ENCODE assay signal across 14 cellular contexts in the genomic region with DNA sequence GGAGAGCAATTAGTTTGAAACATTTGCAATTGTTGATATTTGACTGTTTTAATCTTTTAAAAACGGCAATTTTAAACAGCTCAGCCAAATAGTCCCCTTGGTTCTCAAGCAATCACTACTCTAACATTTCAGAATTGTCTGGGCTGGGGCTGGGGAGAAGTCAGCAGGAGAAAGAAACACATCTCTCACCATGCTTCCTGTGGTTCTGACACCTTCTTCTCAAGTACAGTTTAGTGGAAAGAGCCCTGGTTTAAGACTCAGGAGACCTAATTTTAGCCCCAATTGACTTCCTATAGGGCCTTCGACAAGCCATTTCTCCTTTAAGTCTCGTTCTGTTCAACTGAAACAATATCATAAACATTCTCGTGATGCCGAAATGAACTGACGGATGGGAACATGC.
DNase-seq lines count a peak whose midpoint lies in the region; ATAC-seq and TF ChIP-seq lines count a peak whose summit lies in the region.
"Had no signal": no experiment of that assay in that cellular context is flagged by ENCODE, and none has a peak within 500 bp of the region (broad histone marks: within the 10 kb centered on the region; RNA-seq: fewer than 3 reads in every experiment).

No MANE protein-coding gene starts in this region.

- peaks cover 81 to 88% of the 10 kb centered on the region in 2 donors for H3K4me1 Mint-ChIP-seq in immature natural killer cell
- peaks cover 52% of the 10 kb centered on the region for H3K4me1 Mint-ChIP-seq in stimulated activated effector memory CD8-positive, alpha-beta T cell treated with anti-CD3 and anti-CD28 coated beads, Interleukin-12 subunit alpha, Interleukin-12 subunit beta, amount 100 ng/mL, for 72 hours

- TF ChIP-seq CTCF in GM12865 (IDR thresholded peaks at IDR 0.05; ENCODE audit: insufficient read depth, low read depth, low read length, missing control alignments) = no peak
- no peak for TF ChIP-seq CTCF in prostate gland (IDR thresholded peaks at IDR 0.05)

- peaks cover 68% of the 10 kb centered on the region for H3K4me1 ChIP-seq in SJSA1 (replicated peaks)
- H3K4me1 ChIP-seq in prostate gland (replicated peaks) = no peaks in the 10 kb centered on the region

- H3K36me3 ChIP-seq in SJSA1 (no peaks in the 10 kb centered on the region), prostate gland (no peaks in the 10 kb centered on the region)
- H3K36me3 ChIP-seq: BLaER1 treated with 17β-estradiol and CSF1 and Interleukin-3, amounts not matched to agents 10 nM and 100 nM; esophagus muscularis mucosa; lower lobe of right lung had no signal

- H3K27me3 ChIP-seq in SJSA1 (replicated peaks) (no peaks in the 10 kb centered on the region), prostate gland (replicated peaks; ENCODE audit: insufficient read depth) (no peaks in the 10 kb centered on the region)
- H3K27me3 ChIP-seq: esophagus muscularis mucosa had no signal

- intact Hi-C loops in prostate gland (cut with DNase I) = no loop called here

- H3K27me3 Mint-ChIP-seq in immature natural killer cell (ENCODE audit: low read depth in 3 of 3) = peaks cover 0 to 3% (median 2%) of the 10 kb centered on the region in 3 donors

- TF ChIP-seq POLR2A in prostate gland (IDR thresholded peaks at IDR 0.05) = no peak

- H3K27ac ChIP-seq in SJSA1 = peak overlapping the region; percentile 36
- H3K27ac ChIP-seq in prostate gland = no peak overlapping the region
- H3K27ac ChIP-seq: BLaER1 treated with 17β-estradiol and CSF1 and Interleukin-3, amounts not matched to agents 10 nM and 100 nM; lower lobe of right lung had no signal

- peak overlapping the region; percentile 38 to 93 (median 80) for H3K27ac Mint-ChIP-seq in immature natural killer cell
- H3K27ac Mint-ChIP-seq in stimulated activated effector memory CD8-positive, alpha-beta T cell treated with anti-CD3 and anti-CD28 coated beads, Interleukin-12 subunit alpha, Interleukin-12 subunit beta, amount 100 ng/mL, for 72 hours = peak overlapping the region; percentile 3
- H3K27ac Mint-ChIP-seq: activated CD4-positive, alpha-beta memory T cell treated with anti-CD3 and anti-CD28 coated beads for 36 hours had no signal

- no peaks in the 10 kb centered on the region for H3K36me3 Mint-ChIP-seq in immature natural killer cell
- no peaks in the 10 kb centered on the region for H3K36me3 Mint-ChIP-seq in stimulated activated effector memory CD8-positive, alpha-beta T cell treated with anti-CD3 and anti-CD28 coated beads, Interleukin-12 subunit alpha, Interleukin-12 subunit beta, amount 100 ng/mL, for 72 hours
- H3K36me3 Mint-ChIP-seq: activated CD4-positive, alpha-beta memory T cell treated with anti-CD3 and anti-CD28 coated beads for 36 hours had no signal

- DNase-seq in GM12865 (ENCODE audit: low read depth) (peak; percentile 18), SJSA1 (ENCODE audit: low read depth in 1 of 2, low spot score in 2 of 2) (no peak), immature natural killer cell (peak; percentile 60 to 76 (median 71)), kidney tubule cell (ENCODE audit: low spot score) (no peak), CD1c-positive myeloid dendritic cell (ENCODE audit: extremely low spot score) (no peak), prostate gland (ENCODE audit: low spot score) (no peak)
- no peak for DNase-seq in stimulated activated effector memory CD8-positive, alpha-beta T cell treated with anti-CD3 and anti-CD28 coated beads, Interleukin-12 subunit alpha, Interleukin-12 subunit beta, amount 100 ng/mL, for 72 hours (ENCODE audit: low spot score in 2 of 2)
- DNase-seq: activated CD4-positive, alpha-beta memory T cell treated with anti-CD3 and anti-CD28 coated beads for 36 hours; activated gamma-delta T cell; lower lobe of right lung; NCI-H1105 had no signal

- H3K9me3 ChIP-seq in SJSA1 (replicated peaks) (no peaks in the 10 kb centered on the region), prostate gland (no peaks in the 10 kb centered on the region)
- H3K9me3 ChIP-seq: BLaER1 treated with 17β-estradiol and CSF1 and Interleukin-3, amounts not matched to agents 10 nM and 100 nM; esophagus muscularis mucosa; lower lobe of right lung had no signal

- H3K4me3 ChIP-seq in GM12865 (ENCODE audit: low read depth, low read length) = no peak overlapping the region
- H3K4me3 ChIP-seq in SJSA1 = no peak overlapping the region
- no peak overlapping the region for H3K4me3 ChIP-seq in prostate gland
- H3K4me3 ChIP-seq: BLaER1 treated with 17β-estradiol and CSF1 and Interleukin-3, amounts not matched to agents 10 nM and 100 nM; esophagus muscularis mucosa; lower lobe of right lung had no signal

- peak overlapping the region; percentile 74 to 92 (median 83) for H3K4me3 Mint-ChIP-seq in immature natural killer cell
- H3K4me3 Mint-ChIP-seq in stimulated activated effector memory CD8-positive, alpha-beta T cell treated with anti-CD3 and anti-CD28 coated beads, Interleukin-12 subunit alpha, Interleukin-12 subunit beta, amount 100 ng/mL, for 72 hours = peak overlapping the region; percentile 31
- H3K4me3 Mint-ChIP-seq: activated CD4-positive, alpha-beta memory T cell treated with anti-CD3 and anti-CD28 coated beads for 36 hours had no signal

- no peaks in the 10 kb centered on the region for H3K9me3 Mint-ChIP-seq in immature natural killer cell
- no peaks in the 10 kb centered on the region for H3K9me3 Mint-ChIP-seq in stimulated activated effector memory CD8-positive, alpha-beta T cell treated with anti-CD3 and anti-CD28 coated beads, Interleukin-12 subunit alpha, Interleukin-12 subunit beta, amount 100 ng/mL, for 72 hours
- H3K9me3 Mint-ChIP-seq: activated CD4-positive, alpha-beta memory T cell treated with anti-CD3 and anti-CD28 coated beads for 36 hours had no signal

- 70% methylated on average over 6 of the region's 6 CpGs for WGBS in prostate gland

- peak; percentile 92 for ATAC-seq in stimulated activated effector memory CD8-positive, alpha-beta T cell treated with anti-CD3 and anti-CD28 coated beads, Interleukin-12 subunit alpha, Interleukin-12 subunit beta, amount 100 ng/mL, for 72 hours
- ATAC-seq in GM21717 (IDR thresholded peaks at IDR 0.05; ENCODE audit: unreplicated experiment) = no peak
- ATAC-seq: lower lobe of right lung had no signal

Comparison
In these comparisons a context has a peak if more than half of its experiments do, and no peak if none do; other contexts are left out.
1. DNase-seq: peak in GM12865 (single experiment) and immature natural killer cell (3 of 3); none in SJSA1 (0 of 2), stimulated activated effector memory CD8-positive, alpha-beta T cell treated with anti-CD3 and anti-CD28 coated beads, Interleukin-12 subunit alpha, Interleukin-12 subunit beta, amount 100 ng/mL, for 72 hours (0 of 2), kidney tubule cell (single experiment), CD1c-positive myeloid dendritic cell (single experiment) and prostate gland (single experiment).